Comparison of ENCODE assay signal across 9 cellular contexts in genomic region chr4:105060628-105061027, GRCh38.
DNase-seq lines count a peak whose midpoint lies in the region; ATAC-seq and TF ChIP-seq lines count a peak whose summit lies in the region.
"Had no signal": no experiment of that assay in that cellular context is flagged by ENCODE, and none has a peak within 500 bp of the region (broad histone marks: within the 10 kb centered on the region; RNA-seq: fewer than 3 reads in every experiment).

No MANE protein-coding gene starts in this region.

- H3K79me2 ChIP-seq in OCI-LY1 (ENCODE audit: insufficient read depth, low read length), result no peaks in the 10 kb centered on the region

- no peak overlapping the region for H3K9ac ChIP-seq in OCI-LY1 (ENCODE audit: low read length)

- no peaks in the 10 kb centered on the region for H3K9me3 ChIP-seq in OCI-LY1 (ENCODE audit: low read length)
- H3K9me3 ChIP-seq in upper lobe of right lung, result no peaks in the 10 kb centered on the region
- H3K9me3 ChIP-seq: A549 had no signal

- intact Hi-C loops in upper lobe of right lung (cut with DNase I), result no loop called here

- peak overlapping the region; percentile 62 for H3K27ac ChIP-seq in OCI-LY1 (ENCODE audit: low read depth, low read length, poor library complexity, severe bottlenecking)
- H3K27ac ChIP-seq in upper lobe of right lung, result peak overlapping the region; percentile 28
- H3K27ac ChIP-seq in substantia nigra (ENCODE audit: low read depth, low read length, poor library complexity, severe bottlenecking), result no peak overlapping the region
- H3K27ac ChIP-seq: A549 had no signal

- peak; percentile 81 to 82 for ATAC-seq in activated CD4-positive, CD25-positive, alpha-beta regulatory T cell treated with anti-CD3 and anti-CD28 coated beads, Interleukin-2, amount 50 U/mL, for 24 hours
- ATAC-seq in HG02852 (IDR thresholded peaks at IDR 0.05; ENCODE audit: unreplicated experiment) (peak; percentile 88), esophagus mucosa (peak; percentile 37), upper lobe of right lung (peak; percentile 85)
- ATAC-seq: A549 had no signal

- H3K27me3 ChIP-seq in OCI-LY1 (ENCODE audit: insufficient read depth, low read length) (no peaks in the 10 kb centered on the region), upper lobe of right lung (no peaks in the 10 kb centered on the region)

- no peaks in the 10 kb centered on the region for H4K20me1 ChIP-seq in OCI-LY1 (ENCODE audit: insufficient read depth, low read length)

- no peak overlapping the region for H2AFZ ChIP-seq in OCI-LY1 (ENCODE audit: low read length)

- H3F3A ChIP-seq in OCI-LY1 (ENCODE audit: insufficient read depth, low read length), result no peaks in the 10 kb centered on the region

- TF ChIP-seq CTCF in OCI-LY1 (IDR thresholded peaks at IDR 0.05; ENCODE audit: low read length), result no peak
- no peak for TF ChIP-seq CTCF in upper lobe of right lung (IDR thresholded peaks at IDR 0.05)

- H3K9me2 ChIP-seq in OCI-LY1 (ENCODE audit: low read depth, low read length), result no peaks in the 10 kb centered on the region

- H3K4me1 ChIP-seq in OCI-LY1 (ENCODE audit: insufficient read depth, low read length, severe bottlenecking) (peaks cover 17% of the 10 kb centered on the region), upper lobe of right lung (peaks cover 7% of the 10 kb centered on the region)
- H3K4me1 ChIP-seq: A549 had no signal

- DNase-seq in activated CD4-positive, CD25-positive, alpha-beta regulatory T cell (lab: John Stamatoyannopoulos, UW), result no peak
- DNase-seq in upper lobe of right lung (no peak), NCI-H1092 treated with DMSO at 0.1 percent for 48 hours (lab: John Stamatoyannopoulos, UW) (no peak), substantia nigra (lab: John Stamatoyannopoulos, UW) (no peak)

- peak overlapping the region; percentile 40; the same call in 1 of the 2 replicates for H3K4me2 ChIP-seq in OCI-LY1 (ENCODE audit: low read length)
- H3K4me2 ChIP-seq: A549 had no signal

- no peak overlapping the region for H3K4me3 ChIP-seq in OCI-LY1 (ENCODE audit: low read depth, low read length, poor library complexity, severe bottlenecking)
- H3K4me3 ChIP-seq in upper lobe of right lung, result no peak overlapping the region
- H3K4me3 ChIP-seq: A549 had no signal

- H3K36me3 ChIP-seq in OCI-LY1 (ENCODE audit: insufficient read depth, low read length), result no peaks in the 10 kb centered on the region
- H3K36me3 ChIP-seq in upper lobe of right lung, result no peaks in the 10 kb centered on the region

Comparison
In these comparisons a context has a peak if more than half of its experiments do, and no peak if none do; other contexts are left out.
1. ATAC-seq: peak in every context shown above with its lines; median percentile 88 in HG02852; 85 in upper lobe of right lung; 82 in activated CD4-positive, CD25-positive, alpha-beta regulatory T cell treated with anti-CD3 and anti-CD28 coated beads, Interleukin-2, amount 50 U/mL, for 24 hours; 37 in esophagus mucosa.